ENCODE assay signal across 8 cellular contexts in genomic region chr5:134101686-134102439, GRCh38. TPM values are rescaled to one million over a fixed set of nuclear protein-coding genes. Genes with fewer than 3 reads are reported as not detected.
A peak's percentile ranks its signal among the peaks of the same experiment; 100 is the strongest.
DNase-seq lines count a peak whose midpoint lies in the region; ATAC-seq and TF ChIP-seq lines count a peak whose summit lies in the region.

No MANE protein-coding gene starts in this region.

- H3K27ac ChIP-seq in GM23248 (no peak overlapping the region), prostate gland (no peak overlapping the region)

- H3K9me2 ChIP-seq in GM23248 (ENCODE audit: insufficient read depth), result no peaks in the 10 kb centered on the region

- ATAC-seq in GM19324 (IDR thresholded peaks at IDR 0.05; ENCODE audit: low FRiP score, unreplicated experiment) (no peak), GM18873 (IDR thresholded peaks at IDR 0.05; ENCODE audit: low FRiP score, unreplicated experiment) (no peak)

- H3K4me1 ChIP-seq in GM23248 (ENCODE audit: insufficient read depth) (no peaks in the 10 kb centered on the region), prostate gland (replicated peaks) (no peaks in the 10 kb centered on the region)

- H3K4me2 ChIP-seq in GM23248 (ENCODE audit: unreplicated experiment), result no peak overlapping the region

- no peaks in the 10 kb centered on the region for H4K20me1 ChIP-seq in GM23248 (ENCODE audit: insufficient read depth)

- 34 to 37% methylated on average over 18 of the region's 20 CpGs for WGBS in GM23248 (ENCODE audit: low coverage in 1 of 2, low lambda C conversion rate in 2 of 2, missing lambda C conversion rate in 2 of 2), 2 experiments
- 53% methylated on average over 20 of the region's 20 CpGs for WGBS in prostate gland

- no peaks in the 10 kb centered on the region for H3K79me2 ChIP-seq in GM23248 (ENCODE audit: insufficient read depth)

- H3K27me3 ChIP-seq in GM23248 (replicated peaks; ENCODE audit: insufficient read depth), result no peaks in the 10 kb centered on the region
- H3K27me3 ChIP-seq in prostate gland (replicated peaks; ENCODE audit: insufficient read depth), result no peaks in the 10 kb centered on the region

- H3F3A ChIP-seq in GM23248 (ENCODE audit: insufficient read depth), result 0 out of 2 replicates have a peak, but pooled peaks cover 4% of the 10 kb centered on the region

- no peak overlapping the region for H2AFZ ChIP-seq in GM23248

- intact Hi-C loops in prostate gland (cut with DNase I), result loop anchor here (5.0 kb wide), 1 partner anchor 40 kb away; no protein-coding TSS in a partner anchor

- TF ChIP-seq POLR2A in prostate gland (IDR thresholded peaks at IDR 0.05), result no peak

- H3K9me3 ChIP-seq in GM23248 (ENCODE audit: low read depth) (no peaks in the 10 kb centered on the region), prostate gland (no peaks in the 10 kb centered on the region)

- DNase-seq in AG08396 (ENCODE audit: low spot score) (peak; percentile 81), GM23248 (peak; percentile 59), RPMI8226 (peak; percentile 58), activated gamma-delta T cell treated with Interleukin-2 at 50 U/mL for 16 hours (peak; percentile 81), glomerular visceral epithelial cell (ENCODE audit: extremely low spot score) (peak; percentile 65), prostate gland (ENCODE audit: low spot score) (no peak)

- in situ Hi-C loops in GM23248 (cut with MboI), result no loop called here

- peak; percentile 70 to 72 (median 70) for TF ChIP-seq CTCF in prostate gland (IDR thresholded peaks at IDR 0.05)

- no peak overlapping the region for H3K9ac ChIP-seq in GM23248

- H3K4me3 ChIP-seq in GM23248 (no peak overlapping the region), prostate gland (no peak overlapping the region)

- no peaks in the 10 kb centered on the region for H3K36me3 ChIP-seq in GM23248 (ENCODE audit: low read depth)
- H3K36me3 ChIP-seq in prostate gland, result no peaks in the 10 kb centered on the region

RNA-seq across cellular contexts. Expression of gene TCF7, which starts 12.6 kb away (rescaled TPM):
- total RNA-seq in GM23248 (2014; rRNA removed; shearing (Covaris generic)), result 1.4 and 2.5 TPM in 2 replicates
- polyA plus RNA-seq in GM23248 (2016; fragmentation: Nextera tagmentation; extraction: Ambion mirVana), result 2.4 and 2.7 TPM in 2 replicates
- total RNA-seq in prostate gland, result 1 to 10 TPM; 8.1 to 9.8 TPM
